ENCODE assay signal across 1 cellular context in the genomic region with DNA sequence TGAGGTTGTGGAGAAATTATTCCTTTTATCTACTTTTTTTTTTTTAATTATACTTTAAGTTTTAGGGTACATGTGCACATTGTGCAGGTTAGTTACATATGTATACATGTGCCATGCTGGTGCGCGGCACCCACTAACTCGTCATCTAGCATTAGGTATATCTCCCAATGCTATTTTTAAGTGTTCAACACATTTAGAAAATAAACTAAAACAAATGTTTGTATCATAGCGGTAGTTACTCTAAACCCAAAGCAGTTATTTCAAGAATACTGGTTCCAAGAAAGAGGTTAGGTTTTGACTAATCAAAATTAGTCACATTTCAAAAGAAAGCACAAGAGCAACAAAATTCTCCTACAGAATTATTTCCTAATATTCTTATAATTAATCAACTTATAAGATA.
TF ChIP-seq lines count a peak whose summit lies in the region.

No MANE protein-coding gene starts in this region.

TF ChIP-seq in GM12878, 131 proteins besides CTCF, POLR2A, EP300 and RAD21:
- peak; percentile 18; the same call in 1 of the 2 replicates for TF ChIP-seq JUNB (IDR thresholded peaks at IDR 0.05)
